33 cellular contexts compared by ENCODE assay signal in the genomic region with DNA sequence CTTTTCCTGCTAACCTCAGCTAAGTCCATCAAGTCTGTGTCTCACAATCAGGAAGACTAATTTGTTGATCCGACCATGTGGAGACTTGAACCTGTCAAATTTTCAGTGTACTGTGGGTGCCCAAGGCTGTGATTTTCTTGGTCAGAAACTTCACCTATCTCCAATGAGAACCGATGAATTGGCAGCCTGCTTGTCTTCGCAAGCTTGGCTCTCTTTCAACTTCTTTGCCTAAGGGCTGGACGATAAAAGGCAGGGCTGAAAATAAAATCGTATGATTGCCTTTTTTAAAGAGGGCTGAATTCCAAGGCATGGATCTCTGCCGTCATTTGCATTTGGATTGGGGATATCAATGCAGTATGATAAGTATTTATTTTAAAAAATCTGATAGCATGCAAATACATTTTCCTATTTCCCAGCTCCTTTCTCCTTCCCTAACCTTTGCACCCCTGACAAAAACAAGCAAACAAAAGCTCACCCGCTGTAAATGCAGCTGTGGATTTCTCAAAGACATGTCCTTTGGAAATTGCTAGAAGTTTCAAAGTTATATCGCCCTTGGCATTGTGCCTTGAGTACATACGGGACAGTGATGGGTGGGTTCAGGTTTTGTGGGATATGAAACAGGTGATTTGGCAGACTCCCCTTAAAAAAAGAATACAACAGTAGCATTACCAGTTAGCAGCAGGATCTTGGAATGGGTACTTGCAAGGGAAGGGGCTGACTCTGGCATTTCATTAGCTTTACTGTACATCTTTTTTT.
"Had no signal": no experiment of that assay in that cellular context is flagged by ENCODE, and none has a peak within 500 bp of the region (broad histone marks: within the 10 kb centered on the region; RNA-seq: fewer than 3 reads in every experiment).

No MANE protein-coding gene starts in this region.

- ATAC-seq: activated naive CD4-positive, alpha-beta T cell treated with anti-CD3 and anti-CD28 coated beads, Interleukin-2, amount 50 U/mL, for 72 hours; activated naive CD8-positive, alpha-beta T cell treated with anti-CD3 and anti-CD28 coated beads, Interleukin-2, amount 50 U/mL, for 24 hours; activated T-cell treated with anti-CD3 and anti-CD28 coated beads, Interleukin-2, amount 50 U/mL, for 4 hours; activated T-cell treated with anti-CD3 and anti-CD28 coated beads, Interleukin-2, amount 50 U/mL, for 72 hours; activated T-helper 17 cell treated with anti-CD3 and anti-CD28 coated beads, Interleukin-2, amount 50 U/mL, for 72 hours had no signal

- DNase-seq: activated effector memory CD4-positive, alpha-beta T cell treated with anti-CD3 and anti-CD28 coated beads, Interleukin-2, amount 50 U/mL, for 16 hours; activated effector memory CD4-positive, alpha-beta T cell treated with Interleukin-2 at 50 U/mL for 16 hours; activated gamma-delta T cell; activated gamma-delta T cell treated with Interleukin-2 at 50 U/mL for 16 hours; activated naive CD4-positive, alpha-beta T cell; activated naive CD4-positive, alpha-beta T cell treated with anti-CD3 and anti-CD28 coated beads for 36 hours; activated naive CD4-positive, alpha-beta T cell treated with anti-CD3 and anti-CD28 coated beads, Interleukin-2, amount 10 ng/mL, durations not matched to agents 7 days and 5 days; activated naive CD4-positive, alpha-beta T cell treated with anti-CD3 and anti-CD28 coated beads, Interleukin-2, amount 50 U/mL, for 16 hours; activated naive CD4-positive, alpha-beta T cell treated with Interleukin-2 at 50 U/mL for 16 hours; activated naive CD8-positive, alpha-beta T cell treated with anti-CD3 and anti-CD28 coated beads for 36 hours; activated naive CD8-positive, alpha-beta T cell treated with anti-CD3 and anti-CD28 coated beads, Interleukin-2, amount 10 ng/mL, durations not matched to agents 7 days and 5 days; activated naive CD8-positive, alpha-beta T cell treated with anti-CD3 and anti-CD28 coated beads, Interleukin-2, amount 50 U/mL, for 24 hours; activated T-cell treated with anti-CD3 and anti-CD28 coated beads, Interleukin-2, amount 50 U/mL, for 1 hour; activated T-cell treated with anti-CD3 and anti-CD28 coated beads, Interleukin-2, amount 50 U/mL, for 24 hours; activated T-cell treated with anti-CD3 and anti-CD28 coated beads, Interleukin-2, amount 50 U/mL, for 4 hours; activated T-cell treated with anti-CD3 and anti-CD28 coated beads, Interleukin-2, amount 50 U/mL, for 48 hours; activated T-cell treated with anti-CD3 and anti-CD28 coated beads, Interleukin-2, amount 50 U/mL, for 72 hours; adrenal gland; amniotic stem cell; amygdala; anterior cingulate cortex; aorta; brain microvascular endothelial cell; caudate nucleus; central memory CD4-positive, alpha-beta T cell; cerebellar nuclear complex had no signal

- H3K4me1 ChIP-seq: adrenal gland, ascending aorta, breast epithelium had no signal

- H3K36me3 ChIP-seq: adrenal gland, ascending aorta, brain microvascular endothelial cell, breast epithelium, cardiac muscle cell had no signal

- H3K9me3 ChIP-seq: adrenal gland, ascending aorta had no signal

- FAIRE-seq: astrocyte, bronchial epithelial cell had no signal

- H3K27me3 ChIP-seq: adrenal gland, ascending aorta, brain microvascular endothelial cell, breast epithelium, cardiac muscle cell had no signal

- H3K27ac ChIP-seq: adrenal gland, ascending aorta, brain microvascular endothelial cell, breast epithelium, cardiac muscle cell had no signal

- H3K4me3 ChIP-seq: adrenal gland, ascending aorta, breast epithelium, cardiac muscle cell had no signal
